ENCODE assay signal across 1 cellular context in the genomic region with DNA sequence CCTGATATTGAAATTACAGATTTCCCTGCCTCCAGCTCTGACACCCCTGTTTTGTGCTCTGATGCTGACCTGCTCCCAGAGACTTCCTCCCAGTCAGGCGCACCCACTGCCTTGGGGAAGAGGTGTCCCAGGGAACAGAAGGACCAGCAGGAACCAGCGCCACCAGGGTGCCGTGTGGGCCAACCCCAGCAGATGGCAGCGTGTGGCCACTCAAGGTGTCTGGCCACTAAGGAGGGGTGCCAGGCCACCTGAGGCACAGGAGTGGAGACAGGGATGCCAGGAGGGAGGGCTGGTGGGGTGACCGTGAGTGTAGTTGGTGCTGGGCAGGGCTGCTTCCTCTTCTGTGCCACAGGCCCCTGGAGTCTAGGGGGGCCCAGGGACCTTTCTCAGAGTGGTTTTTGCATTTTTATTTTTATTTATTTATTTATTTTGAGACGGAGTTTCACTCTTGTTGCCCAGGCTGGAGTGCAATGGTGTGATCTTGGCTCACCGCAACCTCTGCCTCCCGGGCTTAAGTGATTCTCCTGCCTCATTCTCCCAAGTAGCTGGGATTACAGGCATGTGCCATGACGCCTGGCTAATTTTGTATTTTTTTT.
TF ChIP-seq lines count a peak whose summit lies in the region.

No MANE protein-coding gene starts in this region.

TF ChIP-seq in endothelial cell of umbilical vein, 7 proteins besides CTCF, POLR2A, EP300 and RAD21 (continued from another document):
- no peak for TF ChIP-seq MAX (IDR thresholded peaks at IDR 0.05; ENCODE audit: insufficient read depth, insufficient read length)
